Comparison of ENCODE assay signal across 8 cellular contexts in genomic region chr14:95442633-95443021, GRCh38.
DNase-seq lines count a peak whose midpoint lies in the region; ATAC-seq, FAIRE-seq and TF ChIP-seq lines count a peak whose summit lies in the region.

No MANE protein-coding gene starts in this region.

- in situ Hi-C loops in mammary epithelial cell (cut with MboI; ENCODE audit: low sequenced_read_pairs in 2 of 2) = loop anchor here (5.0 to 25.0 kb wide), 3 partner anchors 90 to 755 kb away; no protein-coding TSS in a partner anchor

- no peaks in the 10 kb centered on the region for H3K4me1 ChIP-seq in A549
- H3K4me1 ChIP-seq in mammary epithelial cell (ENCODE audit: insufficient read depth, low read length) = no peaks in the 10 kb centered on the region

- no peaks in the 10 kb centered on the region for H4K20me1 ChIP-seq in mammary epithelial cell (ENCODE audit: insufficient read depth, low read length)

- intact Hi-C loops in mammary epithelial cell (cut with micrococcal nuclease) = loop anchor here (1.0 kb wide), 3 partner anchors 85 to 552 kb away; no protein-coding TSS in a partner anchor

- dilution Hi-C loops in mammary epithelial cell (cut with HindIII; ENCODE audit: low sequenced_read_pairs) = no loop called here

- TF ChIP-seq EP300 in A549 (IDR thresholded peaks at IDR 0.05) = no peak

- no peaks in the 10 kb centered on the region for H3K9me3 ChIP-seq in A549
- no peaks in the 10 kb centered on the region for H3K9me3 ChIP-seq in mammary epithelial cell (replicated peaks; ENCODE audit: insufficient read depth, low read length)

- ATAC-seq in A549 (peak; percentile 90 to 98), GM18519 (IDR thresholded peaks at IDR 0.05; ENCODE audit: low FRiP score, unreplicated experiment) (peak; percentile 56), HG03108 (IDR thresholded peaks at IDR 0.05; ENCODE audit: unreplicated experiment) (peak; percentile 87), WTC11 (peak; percentile 94)

- H3K27ac ChIP-seq in A549 (no peak overlapping the region), mammary epithelial cell (ENCODE audit: insufficient read depth, low read depth, low read length) (no peak overlapping the region)

- 36% methylated on average over 5 of the region's 5 CpGs for WGBS in A549 (ENCODE audit: missing lambda C conversion rate)
- WGBS in mammary epithelial cell (ENCODE audit: low coverage, missing lambda C conversion rate) = 25% methylated on average over 5 of the region's 5 CpGs

- POLR2A ChIA-PET in A549 (lab: Yijun Ruan, JAX) = interaction anchor here (1.1 to 1.3 kb wide), 2 partner anchors 85 to 91 kb away, joined by 3 read pairs; no protein-coding TSS in a partner anchor
- POLR2A ChIA-PET in WTC11 (lab: Charles Lee) = interaction anchor here (0.9 kb wide), 1 partner anchor 85 kb away, joined by 3 read pairs; no protein-coding TSS in a partner anchor

- FAIRE-seq in A549 (lab: Jason Lieb, UNC) = peak; percentile 81

- no peaks in the 10 kb centered on the region for H3K27me3 Mint-ChIP-seq in WTC11 (ENCODE audit: low read depth)

- no peak overlapping the region for H2AFZ ChIP-seq in mammary epithelial cell (ENCODE audit: low read depth, low read length)

- H3K4me1 Mint-ChIP-seq in WTC11 = no peaks in the 10 kb centered on the region

- H3K27me3 ChIP-seq in mammary epithelial cell (ENCODE audit: insufficient read depth, low read length) (no peaks in the 10 kb centered on the region), kidney epithelial cell (ENCODE audit: control insufficient read depth, insufficient read depth, low read length) (peaks cover 3% of the 10 kb centered on the region)

- CTCF ChIA-PET in A549 (lab: Yijun Ruan, JAX) (interaction anchor here (0.6 to 10.9 kb wide), 37 partner anchors 8 to 759 kb away, joined by 3 to 133 read pairs (median 4); partner anchors contain the start of gene GLRX5), WTC11 (lab: Charles Lee) (interaction anchor here (0.5 to 5.5 kb wide), 54 partner anchors 9 to 956 kb away, joined by 3 to 104 read pairs (median 4); partner anchors contain the start of genes GLRX5 and SYNE3), mammary epithelial cell (lab: Charles Lee; ENCODE audit: low non-redundant PET) (interaction anchor here (0.6 to 1.2 kb wide), 5 partner anchors 16 to 478 kb away, joined by 3 to 8 read pairs (median 4); partner anchors contain the start of gene GLRX5)

- no TSS peak for BruUV-seq in mammary epithelial cell (replicated peaks; lab: Mats Ljungman, UMichigan)

- peak; percentile 69 to 91 for DNase-seq in A549 (ENCODE audit: low read depth in 1 of 2, low spot score in 1 of 2)
- peak; percentile 72 for DNase-seq in NCI-H2171 treated with DMSO at 0.1 percent for 48 hours (lab: John Stamatoyannopoulos, UW)
- DNase-seq in WTC11 (ENCODE audit: low spot score) = peak; percentile 83
- peak; percentile 56 for DNase-seq in mammary epithelial cell
- DNase-seq in kidney epithelial cell (ENCODE audit: low read depth) = no peak
- peak; percentile 60 for DNase-seq in stimulated activated CD4-positive, alpha-beta T cell treated with anti-CD3 and anti-CD28 coated beads, Interleukin-2, amount 100 ng/mL, for 4 hours (ENCODE audit: low read depth)

- TF ChIP-seq RAD21 in A549 (conservative IDR thresholded peaks at IDR 0.05 in 1 of 2, IDR thresholded peaks at IDR 0.05 in 1 of 2) = peak; percentile 82 to 90

- no peak overlapping the region for H3K9ac ChIP-seq in mammary epithelial cell (ENCODE audit: insufficient read depth, low read length)

- H3K27ac Mint-ChIP-seq in WTC11 = no peak overlapping the region

- H3K4me3 ChIP-seq in A549 (no peak overlapping the region), mammary epithelial cell (replicated peaks in 1 of 3; ENCODE audit: insufficient read depth in 1 of 3, low read depth in 2 of 3, low read length in 3 of 3) (no peak overlapping the region), kidney epithelial cell (ENCODE audit: low read depth, low read length) (no peak overlapping the region)

- H3K36me3 Mint-ChIP-seq in WTC11 = no peaks in the 10 kb centered on the region

- no peaks in the 10 kb centered on the region for H3K9me3 Mint-ChIP-seq in WTC11

- H3K4me3 Mint-ChIP-seq in WTC11 = no peak overlapping the region

- TF ChIP-seq POLR2A in A549 (IDR thresholded peaks at IDR 0.05; ENCODE audit: low read length) = no peak

- no peak overlapping the region for H3K4me2 ChIP-seq in A549
- H3K4me2 ChIP-seq in mammary epithelial cell (ENCODE audit: insufficient read depth, low read depth, low read length) = no peak overlapping the region

- no peaks in the 10 kb centered on the region for H3K79me2 ChIP-seq in mammary epithelial cell (ENCODE audit: insufficient read depth, low read length)

- TF ChIP-seq CTCF in A549 (IDR thresholded peaks at IDR 0.05) = peak; percentile 83
- peak; percentile 72 for TF ChIP-seq CTCF in WTC11 (IDR thresholded peaks at IDR 0.05)
- TF ChIP-seq CTCF in mammary epithelial cell (conservative IDR thresholded peaks at IDR 0.05 in 1 of 2, IDR thresholded peaks at IDR 0.05 in 1 of 2; ENCODE audit: extremely low read depth in 1 of 2, insufficient read depth in 1 of 2, low read depth in 1 of 2, low read length in 2 of 2) = peak; percentile 93 to 95
- TF ChIP-seq CTCF in kidney epithelial cell (IDR thresholded peaks at IDR 0.05; ENCODE audit: insufficient read depth, low read length, poor library complexity, severe bottlenecking) = peak; percentile 91

- H3K36me3 ChIP-seq in mammary epithelial cell (ENCODE audit: insufficient read depth, low read length) (no peaks in the 10 kb centered on the region), kidney epithelial cell (ENCODE audit: control insufficient read depth, insufficient read depth, low read length) (no peaks in the 10 kb centered on the region)

TF ChIP-seq in A549, 52 proteins besides CTCF, POLR2A, EP300 and RAD21:
- peak; percentile 77 for TF ChIP-seq SMC3 (IDR thresholded peaks at IDR 0.05)
- TF ChIP-seq CBX2 (IDR thresholded peaks at IDR 0.05; ENCODE audit: borderline replicate concordance, low read depth) = no peak

TF ChIP-seq in WTC11, 78 proteins besides CTCF, POLR2A, EP300 and RAD21 (continues in another document):
- TF ChIP-seq SOX15 (CRISPR knock-in tag; IDR thresholded peaks at IDR 0.05) (no peak), NFYB (CRISPR knock-in tag; conservative IDR thresholded peaks at IDR 0.05; ENCODE audit: low read depth) (no peak), ATF1 (CRISPR knock-in tag; IDR thresholded peaks at IDR 0.05) (no peak), OVOL2 (CRISPR knock-in tag; IDR thresholded peaks at IDR 0.05; ENCODE audit: borderline replicate concordance) (no peak), ZNF396 (CRISPR knock-in tag; IDR thresholded peaks at IDR 0.05; ENCODE audit: borderline replicate concordance) (no peak), JAZF1 (CRISPR knock-in tag; IDR thresholded peaks at IDR 0.05) (no peak), ZNF121 (CRISPR knock-in tag; IDR thresholded peaks at IDR 0.05) (no peak), USF1 (CRISPR knock-in tag; IDR thresholded peaks at IDR 0.05) (no peak), AR (CRISPR knock-in tag; IDR thresholded peaks at IDR 0.05) (no peak), ZNF425 (CRISPR knock-in tag; conservative IDR thresholded peaks at IDR 0.05) (no peak), ZNF416 (CRISPR knock-in tag; IDR thresholded peaks at IDR 0.05) (no peak), RORB (CRISPR knock-in tag; IDR thresholded peaks at IDR 0.05) (no peak), IRF2 (CRISPR knock-in tag; IDR thresholded peaks at IDR 0.05; ENCODE audit: borderline replicate concordance, low read depth) (no peak), ESRRA (CRISPR knock-in tag; IDR thresholded peaks at IDR 0.05; ENCODE audit: borderline replicate concordance) (no peak), ZNF232 (CRISPR knock-in tag; IDR thresholded peaks at IDR 0.05) (no peak)

Comparison
In these comparisons a context has a peak if more than half of its experiments do, and no peak if none do; other contexts are left out.
1. Of the 8 proteins assayed by ChIP-seq in both WTC11 and A549: peak only in WTC11: none; only in A549: none; in both: CTCF; in neither: 7.